In the genomic region with DNA sequence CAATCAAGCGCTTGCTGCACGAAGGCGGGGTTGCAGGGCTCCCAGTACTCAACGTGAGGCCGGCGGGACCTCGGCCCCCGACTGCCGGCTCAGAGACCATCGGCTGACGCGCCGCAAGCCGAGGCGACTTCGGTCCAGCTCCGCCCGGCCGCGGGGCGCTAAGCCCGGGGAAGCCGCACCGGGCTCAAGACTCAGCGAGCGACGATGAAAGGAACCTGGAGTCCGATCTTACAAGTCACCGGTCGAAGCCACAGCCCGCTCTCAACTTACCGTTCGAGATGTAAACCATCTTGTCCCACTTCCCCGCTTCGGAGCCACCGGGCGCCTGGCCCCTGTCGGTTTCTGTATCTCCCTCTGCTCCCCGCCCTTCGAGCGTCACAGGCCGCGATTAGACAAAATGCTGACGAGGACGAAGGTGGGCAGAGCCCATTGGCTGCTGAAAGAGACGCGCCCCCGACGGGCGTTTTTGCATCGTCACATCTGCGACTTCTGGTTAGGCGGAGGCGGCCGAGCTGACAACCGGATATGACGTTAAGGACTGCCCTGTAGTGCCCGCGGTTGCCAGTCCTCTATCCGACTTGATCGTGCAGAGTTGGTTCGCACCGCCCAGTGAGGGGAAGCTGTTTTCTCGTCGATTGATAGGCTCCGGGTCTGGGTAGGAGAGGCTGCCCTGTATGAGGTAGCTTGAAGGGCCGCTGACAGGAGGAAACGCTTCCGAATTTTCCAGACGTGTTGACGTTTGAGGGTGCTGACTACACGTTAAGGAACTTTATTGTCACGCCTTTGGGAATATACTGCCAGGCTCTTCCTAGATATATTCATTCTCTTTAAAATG, we compare ENCODE assay signal across 8 cellular contexts. TPM values are rescaled to one million over a fixed set of nuclear protein-coding genes. Genes with fewer than 3 reads are reported as not detected.
A peak's percentile ranks its signal among the peaks of the same experiment; 100 is the strongest.
DNase-seq lines count a peak whose midpoint lies in the region; ATAC-seq and TF ChIP-seq lines count a peak whose summit lies in the region.

A gene (minus strand): TSS at position 360 of the 835 bp plus-strand sequence.

- DNase-seq in NCI-H187 treated with DMSO at 0.1 percent for 48 hours (lab: John Stamatoyannopoulos, UW), result peak; percentile 86
- DNase-seq in anterior cingulate cortex (lab: John Stamatoyannopoulos, UW), result peak; percentile 91 to 100 (median 99)
- DNase-seq in left ventricle myocardium superior, result peak; percentile 99
- peak; percentile 99 for DNase-seq in prostate gland (ENCODE audit: low spot score)

- H3K4me1 ChIP-seq in prostate gland (replicated peaks) (no peaks in the 10 kb centered on the region), urinary bladder (ENCODE audit: insufficient read depth) (no peaks in the 10 kb centered on the region)

- H3K36me3 ChIP-seq in prostate gland (no peaks in the 10 kb centered on the region), urinary bladder (ENCODE audit: insufficient read depth) (no peaks in the 10 kb centered on the region)

- TF ChIP-seq CTCF in prostate gland (IDR thresholded peaks at IDR 0.05), result peak in 1 of 4 experiments; percentile 23

- ATAC-seq in GM18499 (IDR thresholded peaks at IDR 0.05; ENCODE audit: insufficient read depth, unreplicated experiment) (peak; percentile 88), HG02943 (IDR thresholded peaks at IDR 0.05; ENCODE audit: low read depth, unreplicated experiment) (peak; percentile 98), left ventricle myocardium superior (peak; percentile 99)

- WGBS in prostate gland, result under 1% methylated on average over 73 of the region's 73 CpGs
- under 1% methylated on average over 73 of the region's 73 CpGs for WGBS in urinary bladder

- H3K27ac ChIP-seq in prostate gland, result peak within 1 kb of the TSS; percentile 92 to 93
- H3K27ac ChIP-seq in urinary bladder (ENCODE audit: low read depth), result peak within 1 kb of the TSS; percentile 82

- TF ChIP-seq POLR2A in prostate gland (IDR thresholded peaks at IDR 0.05), result peak; percentile 96

- intact Hi-C loops in T-helper 2 cell treated with Interferon-gamma antibody and Interleukin-4, amounts not matched to agents 100 ng/mL and 5 ng/mL, for 36 hours (cut with micrococcal nuclease), result loop anchor here (1.0 to 5.0 kb wide), 5 partner anchors 9 to 1204 kb away; a partner anchor contains a TSS
- intact Hi-C loops in left ventricle myocardium superior (cut with micrococcal nuclease), result no loop called here
- intact Hi-C loops in prostate gland (cut with DNase I), result no loop called here

- no peaks in the 10 kb centered on the region for H3K27me3 ChIP-seq in prostate gland (replicated peaks; ENCODE audit: insufficient read depth)

- H3K4me3 ChIP-seq in prostate gland (peak within 1 kb of the TSS; percentile 72), urinary bladder (ENCODE audit: low read depth, low read length) (peak within 1 kb of the TSS; percentile 76)

- no peaks in the 10 kb centered on the region for H3K9me3 ChIP-seq in prostate gland

RNA-seq across cellular contexts. Expression of the gene that starts here (rescaled TPM):
- 53.1 and 57.1 TPM in 2 replicates for total RNA-seq in T-helper 2 cell treated with Interferon-gamma antibody and Interleukin-4, amounts not matched to agents 100 ng/mL and 5 ng/mL, for 36 hours
- total RNA-seq in left ventricle myocardium superior (111 TPM), prostate gland (10 to 100 TPM; 48.5 to 51.1 TPM), urinary bladder (54.4 TPM)
- 72.4 TPM for polyA plus RNA-seq in urinary bladder

Comparison
In these comparisons a context has a peak if more than half of its experiments do, and no peak if none do; other contexts are left out.
1. Peak in every context shown above with its lines: DNase-seq, ATAC-seq, H3K4me3 ChIP-seq and H3K27ac ChIP-seq.